Comparison of ENCODE assay signal across 8 cellular contexts in genomic region chr7:130831817-130832481, GRCh38.
DNase-seq lines count a peak whose midpoint lies in the region; FAIRE-seq and TF ChIP-seq lines count a peak whose summit lies in the region.

No MANE protein-coding gene starts in this region.

- no peaks in the 10 kb centered on the region for H3K27me3 ChIP-seq in adrenal gland

- H3K9me3 ChIP-seq in adrenal gland (replicated peaks in 1 of 3), result no peaks in the 10 kb centered on the region

- 35 to 42% (median 37%) methylated on average over 6 of the region's 6 CpGs for WGBS in adrenal gland, 4 donors

- H3K4me1 ChIP-seq in adrenal gland (replicated peaks in 1 of 2), result no peaks in the 10 kb centered on the region

- no peaks in the 10 kb centered on the region for H3K36me3 ChIP-seq in adrenal gland (replicated peaks in 1 of 2)

- no peak overlapping the region for H3K27ac ChIP-seq in adrenal gland

- H3K4me3 ChIP-seq in adrenal gland, result no peak overlapping the region

- DNase-seq in NCI-H1436 (lab: John Stamatoyannopoulos, UW) (peak; percentile 14), NCI-H1436 treated with DMSO at 0.1 percent for 48 hours (lab: John Stamatoyannopoulos, UW) (no peak), NCI-H1105 (lab: John Stamatoyannopoulos, UW) (peak; percentile 2), adrenal gland (no peak), urothelium cell line (ENCODE audit: low spot score) (peak; percentile 24), activated T-cell treated with anti-CD3 and anti-CD28 coated beads for 4 hours (no peak), NCI-H128 (lab: John Stamatoyannopoulos, UW; ENCODE audit: unreplicated experiment) (no peak)

- peak; percentile 50 to 82 (median 74) for TF ChIP-seq CTCF in adrenal gland (IDR thresholded peaks at IDR 0.05)

- peak; percentile 86 for FAIRE-seq in islet of Langerhans (lab: Jason Lieb, UNC)
- FAIRE-seq in urothelium cell line (lab: Jason Lieb, UNC), result no peak

- TF ChIP-seq POLR2A in adrenal gland (IDR thresholded peaks at IDR 0.05), result no peak

- intact Hi-C loops in adrenal gland (cut with DNase I), result no loop called here

Comparison
In these comparisons a context has a peak if more than half of its experiments do, and no peak if none do; other contexts are left out.
1. DNase-seq: peak in NCI-H1436 (single experiment), NCI-H1105 (single experiment) and urothelium cell line (single experiment); none in NCI-H1436 treated with DMSO at 0.1 percent for 48 hours (single experiment), adrenal gland (0 of 7), activated T-cell treated with anti-CD3 and anti-CD28 coated beads for 4 hours (single experiment) and NCI-H128 (single experiment).